ENCODE assay signal across 8 cellular contexts in genomic region chr17:45130640-45131293, GRCh38. TPM values are rescaled to one million over a fixed set of nuclear protein-coding genes. Genes with fewer than 3 reads are reported as not detected.
A peak's percentile ranks its signal among the peaks of the same experiment; 100 is the strongest.
DNase-seq lines count a peak whose midpoint lies in the region; ATAC-seq and TF ChIP-seq lines count a peak whose summit lies in the region.
"Had no signal": no experiment of that assay in that cellular context is flagged by ENCODE, and none has a peak within 500 bp of the region (broad histone marks: within the 10 kb centered on the region; RNA-seq: fewer than 3 reads in every experiment).

No MANE protein-coding gene starts in this region.

- H3K9me3 ChIP-seq in HEK293 (ENCODE audit: control insufficient read depth, insufficient read depth, low read depth, low read length): no peaks in the 10 kb centered on the region
- no peaks in the 10 kb centered on the region for H3K9me3 ChIP-seq in subcutaneous abdominal adipose tissue (ENCODE audit: control insufficient read depth in 5 of 5, low read length in 5 of 5)

- CTCF ChIA-PET in HEK293 (lab: Yijun Ruan, JAX): interaction anchor here (0.6 to 10.1 kb wide), 11 partner anchors 14 to 356 kb away, joined by 3 to 209 read pairs (median 6); partner anchors contain the start of gene HEXIM1

- peak overlapping the region in 3 of 5 donors; percentile 73 to 83 (median 78) for H3K9ac ChIP-seq in subcutaneous abdominal adipose tissue (ENCODE audit: low read length in 5 of 5)

- H3K27ac ChIP-seq in HEK293 (ENCODE audit: extremely low read depth, low read depth, low read length) (no peak overlapping the region), subcutaneous abdominal adipose tissue (ENCODE audit: low read depth, low read length) (peak overlapping the region; percentile 77)

- H3K36me3 Mint-ChIP-seq in activated naive CD8-positive, alpha-beta T cell treated with anti-CD3 and anti-CD28 coated beads, Interleukin-2, amount 50 U/mL, for 24 hours (ENCODE audit: low read depth): no peaks in the 10 kb centered on the region

- no peak for DNase-seq in activated naive CD8-positive, alpha-beta T cell treated with anti-CD3 and anti-CD28 coated beads, Interleukin-2, amount 50 U/mL, for 24 hours
- DNase-seq in kidney epithelial cell (ENCODE audit: low read depth): no peak
- no peak for DNase-seq in NCI-H2029 treated with DMSO at 0.1 percent for 48 hours (lab: John Stamatoyannopoulos, UW)
- DNase-seq in erythroblast (lab: John Stamatoyannopoulos, UW): no peak
- DNase-seq in middle frontal gyrus (ENCODE audit: extremely low spot score, low spot score): no peak
- DNase-seq: stimulated activated CD4-positive, alpha-beta T cell treated with anti-CD3 and anti-CD28 coated beads, Interleukin-4, amount 100 ng/mL, for 24 hours had no signal

- H3K36me3 ChIP-seq in HEK293 (ENCODE audit: control insufficient read depth in 2 of 2, insufficient read depth in 1 of 2, low read length in 2 of 2) (0 out of 3 replicates have a peak, but pooled peaks cover 0 to 4% of the 10 kb centered on the region in 2 experiments), kidney epithelial cell (ENCODE audit: control insufficient read depth, insufficient read depth, low read length) (no peaks in the 10 kb centered on the region), subcutaneous abdominal adipose tissue (ENCODE audit: control insufficient read depth in 5 of 5, insufficient read depth in 5 of 5, low read length in 5 of 5) (no peaks in the 10 kb centered on the region)

- no peak overlapping the region for H3K27ac Mint-ChIP-seq in activated naive CD8-positive, alpha-beta T cell treated with anti-CD3 and anti-CD28 coated beads, Interleukin-2, amount 50 U/mL, for 24 hours

- no peak for ATAC-seq in activated naive CD8-positive, alpha-beta T cell treated with anti-CD3 and anti-CD28 coated beads, Interleukin-2, amount 50 U/mL, for 24 hours

- H3K4me1 ChIP-seq in HEK293 (ENCODE audit: control insufficient read depth, insufficient read depth, low read length) (peaks cover 2% of the 10 kb centered on the region), subcutaneous abdominal adipose tissue (ENCODE audit: control insufficient read depth in 5 of 5, insufficient read depth in 5 of 5, low read length in 5 of 5) (peaks cover 13 to 64% (median 62%) of the 10 kb centered on the region in 5 donors)

- TF ChIP-seq POLR2A in erythroblast (IDR thresholded peaks at IDR 0.05; ENCODE audit: low read length): no peak

- no peaks in the 10 kb centered on the region for H3K27me3 ChIP-seq in kidney epithelial cell (ENCODE audit: control insufficient read depth, insufficient read depth, low read length)
- H3K27me3 ChIP-seq in subcutaneous abdominal adipose tissue (ENCODE audit: control insufficient read depth in 5 of 5, insufficient read depth in 4 of 5, low read length in 5 of 5): no peaks in the 10 kb centered on the region

- TF ChIP-seq CTCF in HEK293 (tag by site-specific recombination; IDR thresholded peaks at IDR 0.05) (no peak), kidney epithelial cell (IDR thresholded peaks at IDR 0.05; ENCODE audit: insufficient read depth, low read length, poor library complexity, severe bottlenecking) (no peak)

- POLR2A ChIA-PET in HEK293 (lab: Yijun Ruan, JAX): interaction anchor here (2.4 kb wide), 2 partner anchors 18 kb away, joined by 17 to 20 read pairs; partner anchors contain the start of gene HEXIM1

- H3K4me1 Mint-ChIP-seq in activated naive CD8-positive, alpha-beta T cell treated with anti-CD3 and anti-CD28 coated beads, Interleukin-2, amount 50 U/mL, for 24 hours: peaks cover 9% of the 10 kb centered on the region

- no peak overlapping the region for H3K4me3 ChIP-seq in HEK293 (ENCODE audit: low read depth, low read length)
- peak overlapping the region; percentile 74 for H3K4me3 ChIP-seq in kidney epithelial cell (ENCODE audit: low read depth, low read length)
- H3K4me3 ChIP-seq in subcutaneous abdominal adipose tissue (ENCODE audit: low read depth in 1 of 5, low read length in 5 of 5): peak overlapping the region; percentile 35 to 90 (median 78)

- H3K27me3 Mint-ChIP-seq in activated naive CD8-positive, alpha-beta T cell treated with anti-CD3 and anti-CD28 coated beads, Interleukin-2, amount 50 U/mL, for 24 hours: peaks cover 8% of the 10 kb centered on the region

- peak overlapping the region; percentile 43 for H3K4me3 Mint-ChIP-seq in activated naive CD8-positive, alpha-beta T cell treated with anti-CD3 and anti-CD28 coated beads, Interleukin-2, amount 50 U/mL, for 24 hours

- H3K9me3 Mint-ChIP-seq in activated naive CD8-positive, alpha-beta T cell treated with anti-CD3 and anti-CD28 coated beads, Interleukin-2, amount 50 U/mL, for 24 hours: no peaks in the 10 kb centered on the region

TF ChIP-seq in HEK293, 187 proteins besides CTCF, POLR2A, EP300 and RAD21 (continues in another document):
- no peak for TF ChIP-seq ZNF112 (tag by site-specific recombination; IDR thresholded peaks at IDR 0.05)
- TF ChIP-seq ZFHX2 (tag by site-specific recombination; conservative IDR thresholded peaks at IDR 0.05): no peak
- no peak for TF ChIP-seq ZNF175 (tag by site-specific recombination; IDR thresholded peaks at IDR 0.05)
- no peak for TF ChIP-seq ZNF302 (tag by site-specific recombination; IDR thresholded peaks at IDR 0.05; ENCODE audit: low read depth)
- peak; percentile 47 for TF ChIP-seq GLIS2 (tag by site-specific recombination; IDR thresholded peaks at IDR 0.05)
- no peak for TF ChIP-seq ZEB2 (tag by site-specific recombination; IDR thresholded peaks at IDR 0.05)
- TF ChIP-seq MEIS1 (CRISPR knock-in tag; IDR thresholded peaks at IDR 0.05; ENCODE audit: borderline replicate concordance): no peak
- 0 out of 2 replicates have a peak, but pooled peaks have one; percentile 21 for TF ChIP-seq ZNF366 (tag by site-specific recombination; conservative IDR thresholded peaks at IDR 0.05)
- no peak for TF ChIP-seq ZNF18 (tag by site-specific recombination; IDR thresholded peaks at IDR 0.05)
- peak; percentile 28; the same call in 1 of the 2 replicates for TF ChIP-seq PATZ1 (tag by site-specific recombination; IDR thresholded peaks at IDR 0.05)
- peak; percentile 48; the same call in 1 of the 2 replicates for TF ChIP-seq ZBTB10 (tag by site-specific recombination; IDR thresholded peaks at IDR 0.05)

RNA-seq across cellular contexts. Expression of gene PLCD3, which starts 1.5 kb away (rescaled TPM):
- total RNA-seq in kidney epithelial cell: 54.5 and 61.9 TPM in 2 replicates

RNA-seq across cellular contexts. Expression of gene ACBD4, which starts 4.7 kb away (rescaled TPM):
- total RNA-seq in kidney epithelial cell: 7.1 and 8.2 TPM in 2 replicates

RNA-seq across cellular contexts. Expression of gene HEXIM1, which starts 17.5 kb away (rescaled TPM):
- 17.9 and 20.0 TPM in 2 replicates for total RNA-seq in kidney epithelial cell

RNA-seq across cellular contexts. Expression of gene HEXIM2, which starts 30.9 kb away (rescaled TPM):
- total RNA-seq in kidney epithelial cell: 7.7 and 10.4 TPM in 2 replicates
